ENCODE assay signal across 36 cellular contexts in the genomic region with DNA sequence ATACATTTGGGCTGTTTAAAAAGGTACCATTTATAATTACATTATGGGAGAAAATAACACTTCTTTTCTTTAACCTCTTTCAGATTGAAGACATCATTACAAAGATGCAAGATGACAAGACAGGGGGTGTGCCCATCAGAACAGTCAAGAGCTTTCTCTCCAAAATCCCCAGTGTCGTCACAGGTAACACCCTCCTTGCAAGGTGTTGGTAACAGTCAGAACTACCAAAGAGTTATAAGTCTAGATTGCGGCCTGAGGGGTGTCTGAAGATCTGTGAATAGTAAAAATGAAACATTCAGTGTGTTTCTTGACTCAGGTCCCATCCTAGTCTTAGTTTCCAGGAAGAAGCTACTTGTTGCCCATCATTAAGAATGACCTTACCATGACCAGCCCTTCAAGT.
"Had no signal": no experiment of that assay in that cellular context is flagged by ENCODE, and none has a peak within 500 bp of the region (broad histone marks: within the 10 kb centered on the region; RNA-seq: fewer than 3 reads in every experiment).

No MANE protein-coding gene starts in this region.

- H3K4me3 ChIP-seq: adrenal gland, body of pancreas, breast epithelium had no signal

- H3K4me3 Mint-ChIP-seq: activated B cell treated with CpG ODN at 0.5 μM for 24 hours; activated CD4-positive, alpha-beta memory T cell treated with anti-CD3 and anti-CD28 coated beads for 36 hours; activated CD4-positive, alpha-beta T cell treated with anti-CD3 and anti-CD28 coated beads, Interleukin-2, amount 10 ng/mL, durations not matched to agents 24 days and 14 days; activated CD8-positive, alpha-beta T cell treated with anti-CD3 and anti-CD28 coated beads for 36 hours; activated naive CD4-positive, alpha-beta T cell treated with anti-CD3 and anti-CD28 coated beads for 36 hours; activated naive CD8-positive, alpha-beta T cell treated with anti-CD3 and anti-CD28 coated beads for 36 hours; activated T-cell treated with anti-CD3 and anti-CD28 coated beads, Interleukin-2, amount 50 U/mL, for 4 hours; activated T-cell treated with anti-CD3 and anti-CD28 coated beads, Interleukin-2, amount 50 U/mL, for 72 hours; activated T-helper 1 cell treated with anti-CD3 and anti-CD28 coated beads, Interleukin-12 subunit alpha, Interleukin-12 subunit beta, Interleukin-2, Interleukin-4 antibody, amounts not matched to agents 30 ng/mL and 10 ng/mL and 1 ng/mL, durations not matched to agents 14 hours and 24 hours and 36 hours; activated T-helper 17 cell treated with anti-CD3 and anti-CD28 coated beads, Interleukin-2, amount 50 U/mL, for 72 hours; T-helper 1 cell treated with Interleukin-12 subunit alpha and Interleukin-12 subunit beta and Interleukin-4 antibody, amounts not matched to agents 30 μg/mL and 1 μg/mL, for 36 hours; T-helper 2 cell treated with Interferon-gamma antibody and Interleukin-4, amounts not matched to agents 5 μg/mL and 100 μg/mL, for 36 hours had no signal

- DNase-seq: activated B cell treated with CpG ODN at 0.5 μM for 24 hours; activated CD4-positive, alpha-beta memory T cell treated with anti-CD3 and anti-CD28 coated beads for 36 hours; activated CD4-positive, alpha-beta T cell treated with anti-CD3 and anti-CD28 coated beads for 4 hours; activated CD4-positive, alpha-beta T cell treated with anti-CD3 and anti-CD28 coated beads, Interleukin-2, amount 10 ng/mL, durations not matched to agents 24 days and 14 days; activated CD4-positive, alpha-beta T cell treated with anti-CD3 and anti-CD28 coated beads, Interleukin-2, amount 50 U/mL, for 1 hour; activated CD4-positive, alpha-beta T cell treated with anti-CD3 and anti-CD28 coated beads, Interleukin-2, amount 50 U/mL, for 4 hours; activated CD4-positive, CD25-positive, alpha-beta regulatory T cell treated with anti-CD3 and anti-CD28 coated beads, Interleukin-2, amount 50 U/mL, for 72 hours; activated CD8-positive, alpha-beta memory T cell treated with anti-CD3 and anti-CD28 coated beads, Interleukin-2, amount 50 U/mL, for 4 hours; activated CD8-positive, alpha-beta T cell treated with anti-CD3 and anti-CD28 coated beads for 36 hours; activated effector memory CD4-positive, alpha-beta T cell treated with anti-CD3 and anti-CD28 coated beads, Interleukin-2, amount 50 U/mL, for 16 hours; activated gamma-delta T cell treated with Interleukin-2 at 50 U/mL for 16 hours; activated naive CD4-positive, alpha-beta T cell; activated naive CD4-positive, alpha-beta T cell treated with anti-CD3 and anti-CD28 coated beads for 36 hours; activated naive CD4-positive, alpha-beta T cell treated with anti-CD3 and anti-CD28 coated beads, Interleukin-2, amount 50 U/mL, for 16 hours; activated naive CD8-positive, alpha-beta T cell treated with anti-CD3 and anti-CD28 coated beads for 36 hours; activated T-cell treated with anti-CD3 and anti-CD28 coated beads for 4 hours; activated T-cell treated with anti-CD3 and anti-CD28 coated beads, Interleukin-2, amount 50 U/mL, for 1 hour; activated T-cell treated with anti-CD3 and anti-CD28 coated beads, Interleukin-2, amount 50 U/mL, for 4 hours; activated T-cell treated with anti-CD3 and anti-CD28 coated beads, Interleukin-2, amount 50 U/mL, for 72 hours; adrenal gland; amniotic stem cell; aorta; body of pancreas; brain microvascular endothelial cell; central memory CD4-positive, alpha-beta T cell; T-helper 1 cell; T-helper 9 cell had no signal

- H3K27me3 ChIP-seq: adrenal gland, body of pancreas, brain microvascular endothelial cell, breast epithelium had no signal

- H3K36me3 ChIP-seq: adrenal gland, brain microvascular endothelial cell, breast epithelium had no signal

- H3K27ac Mint-ChIP-seq: activated B cell treated with CpG ODN at 0.5 μM for 24 hours; activated CD4-positive, alpha-beta memory T cell treated with anti-CD3 and anti-CD28 coated beads for 36 hours; activated CD4-positive, alpha-beta T cell treated with anti-CD3 and anti-CD28 coated beads, Interleukin-2, amount 10 ng/mL, durations not matched to agents 24 days and 14 days; activated CD8-positive, alpha-beta T cell treated with anti-CD3 and anti-CD28 coated beads for 36 hours; activated naive CD4-positive, alpha-beta T cell treated with anti-CD3 and anti-CD28 coated beads for 36 hours; activated naive CD4-positive, alpha-beta T cell treated with anti-CD3 and anti-CD28 coated beads, Interleukin-2, amount 50 U/mL, for 72 hours; activated naive CD8-positive, alpha-beta T cell treated with anti-CD3 and anti-CD28 coated beads for 36 hours; activated T-cell treated with anti-CD3 and anti-CD28 coated beads, Interleukin-2, amount 50 U/mL, for 72 hours; activated T-helper 1 cell treated with anti-CD3 and anti-CD28 coated beads, Interleukin-12 subunit alpha, Interleukin-12 subunit beta, Interleukin-2, Interleukin-4 antibody, amounts not matched to agents 30 ng/mL and 10 ng/mL and 1 ng/mL, durations not matched to agents 14 hours and 24 hours and 36 hours; activated T-helper 17 cell treated with anti-CD3 and anti-CD28 coated beads, Interleukin-2, amount 50 U/mL, for 72 hours; T-helper 1 cell treated with Interleukin-12 subunit alpha and Interleukin-12 subunit beta and Interleukin-4 antibody, amounts not matched to agents 30 μg/mL and 1 μg/mL, for 36 hours; T-helper 2 cell treated with Interferon-gamma antibody and Interleukin-4, amounts not matched to agents 5 μg/mL and 100 μg/mL, for 36 hours had no signal

- H3K27ac ChIP-seq: adrenal gland, body of pancreas, brain microvascular endothelial cell, breast epithelium, VCaP had no signal

- H3K36me3 Mint-ChIP-seq: activated CD4-positive, alpha-beta memory T cell treated with anti-CD3 and anti-CD28 coated beads for 36 hours; activated naive CD4-positive, alpha-beta T cell treated with anti-CD3 and anti-CD28 coated beads, Interleukin-2, amount 50 U/mL, for 72 hours; activated naive CD8-positive, alpha-beta T cell treated with anti-CD3 and anti-CD28 coated beads for 36 hours had no signal

- FAIRE-seq: astrocyte, TTC549 had no signal

- H3K4me1 Mint-ChIP-seq: activated B cell treated with CpG ODN at 0.5 μM for 24 hours; activated CD4-positive, alpha-beta T cell treated with anti-CD3 and anti-CD28 coated beads, Interleukin-2, amount 10 ng/mL, durations not matched to agents 24 days and 14 days; activated naive CD8-positive, alpha-beta T cell treated with anti-CD3 and anti-CD28 coated beads for 36 hours; activated T-helper 17 cell treated with anti-CD3 and anti-CD28 coated beads, Interleukin-2, amount 50 U/mL, for 72 hours had no signal

- H3K4me1 ChIP-seq: adrenal gland, body of pancreas, breast epithelium had no signal

- H3K9me3 ChIP-seq: adrenal gland, body of pancreas, breast epithelium had no signal

- H3K9me3 Mint-ChIP-seq: activated B cell treated with CpG ODN at 0.5 μM for 24 hours; activated CD4-positive, alpha-beta memory T cell treated with anti-CD3 and anti-CD28 coated beads for 36 hours; activated CD8-positive, alpha-beta T cell treated with anti-CD3 and anti-CD28 coated beads for 36 hours; activated naive CD4-positive, alpha-beta T cell treated with anti-CD3 and anti-CD28 coated beads for 36 hours; activated naive CD4-positive, alpha-beta T cell treated with anti-CD3 and anti-CD28 coated beads, Interleukin-2, amount 50 U/mL, for 72 hours; activated naive CD8-positive, alpha-beta T cell treated with anti-CD3 and anti-CD28 coated beads for 36 hours; activated T-cell treated with anti-CD3 and anti-CD28 coated beads, Interleukin-2, amount 50 U/mL, for 4 hours; activated T-helper 1 cell treated with anti-CD3 and anti-CD28 coated beads, Interleukin-12 subunit alpha, Interleukin-12 subunit beta, Interleukin-2, Interleukin-4 antibody, amounts not matched to agents 30 ng/mL and 10 ng/mL and 1 ng/mL, durations not matched to agents 14 hours and 24 hours and 36 hours; activated T-helper 17 cell treated with anti-CD3 and anti-CD28 coated beads, Interleukin-2, amount 50 U/mL, for 72 hours; T-helper 1 cell treated with Interleukin-12 subunit alpha and Interleukin-12 subunit beta and Interleukin-4 antibody, amounts not matched to agents 30 μg/mL and 1 μg/mL, for 36 hours; T-helper 2 cell treated with Interferon-gamma antibody and Interleukin-4, amounts not matched to agents 5 μg/mL and 100 μg/mL, for 36 hours had no signal

- ATAC-seq: activated CD8-positive, alpha-beta T cell treated with anti-CD3 and anti-CD28 coated beads for 36 hours; activated naive CD4-positive, alpha-beta T cell treated with anti-CD3 and anti-CD28 coated beads, Interleukin-2, amount 50 U/mL, for 72 hours; activated T-cell treated with anti-CD3 and anti-CD28 coated beads, Interleukin-2, amount 50 U/mL, for 4 hours; activated T-helper 17 cell treated with anti-CD3 and anti-CD28 coated beads, Interleukin-2, amount 50 U/mL, for 72 hours; body of pancreas had no signal
